In the genomic region with DNA sequence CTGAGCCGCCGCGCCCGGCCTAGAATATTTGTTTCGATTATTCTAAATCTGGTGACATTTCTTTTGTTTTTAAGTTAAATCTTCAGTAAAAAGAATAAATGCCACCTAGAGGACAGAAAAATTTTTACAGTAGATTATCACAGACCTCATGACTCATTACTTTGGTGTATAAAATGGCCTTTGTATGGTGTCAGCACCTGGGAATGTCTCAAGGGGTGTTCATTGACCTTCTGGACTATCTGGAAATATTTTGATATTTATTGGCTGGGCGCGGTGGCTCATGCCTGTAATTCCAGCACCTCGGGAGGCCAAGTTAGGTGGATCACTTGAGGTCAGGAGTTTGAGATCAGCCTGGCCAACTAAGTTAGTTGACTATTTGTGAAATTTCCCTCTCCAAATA, we compare ENCODE assay signal across 8 cellular contexts. TPM values are rescaled to one million over a fixed set of nuclear protein-coding genes. Genes with fewer than 3 reads are reported as not detected.
DNase-seq lines count a peak whose midpoint lies in the region; ATAC-seq and TF ChIP-seq lines count a peak whose summit lies in the region.

No MANE protein-coding gene starts in this region.

- no peaks in the 10 kb centered on the region for H3K9me3 ChIP-seq in MM.1S (replicated peaks; ENCODE audit: insufficient read depth, low read length)
- H3K9me3 ChIP-seq in mammary epithelial cell (replicated peaks; ENCODE audit: insufficient read depth, low read length), result no peaks in the 10 kb centered on the region
- H3K9me3 ChIP-seq in mesodermal cell (ENCODE audit: control insufficient read depth, low read length), result no peaks in the 10 kb centered on the region
- H3K9me3 ChIP-seq in tibial artery, result no peaks in the 10 kb centered on the region

- H3K27ac Mint-ChIP-seq in activated CD4-positive, alpha-beta T cell treated with anti-CD3 and anti-CD28 coated beads for 36 hours, result no peak overlapping the region

- peak; percentile 21; the same call in 1 of the 2 replicates for TF ChIP-seq CTCF in MM.1S (IDR thresholded peaks at IDR 0.05; ENCODE audit: low read length)
- peak; percentile 28 to 38 for TF ChIP-seq CTCF in mammary epithelial cell (conservative IDR thresholded peaks at IDR 0.05 in 1 of 2, IDR thresholded peaks at IDR 0.05 in 1 of 2; ENCODE audit: extremely low read depth in 1 of 2, insufficient read depth in 1 of 2, low read depth in 1 of 2, low read length in 2 of 2)
- no peak for TF ChIP-seq CTCF in coronary artery (IDR thresholded peaks at IDR 0.05)
- TF ChIP-seq CTCF in tibial artery (IDR thresholded peaks at IDR 0.05), result peak in 1 of 2 experiments; percentile 17

- H3K4me2 ChIP-seq in MM.1S (ENCODE audit: low read depth, low read length) (no peak overlapping the region), mammary epithelial cell (ENCODE audit: insufficient read depth, low read depth, low read length) (peak overlapping the region; percentile 31)

- H3K27ac ChIP-seq in MM.1S (ENCODE audit: low read length) (no peak overlapping the region), mammary epithelial cell (ENCODE audit: insufficient read depth, low read depth, low read length) (no peak overlapping the region), mesodermal cell (ENCODE audit: low read depth, low read length, severe bottlenecking) (peak overlapping the region; percentile 49), coronary artery (no peak overlapping the region), tibial artery (no peak overlapping the region)

- ATAC-seq in activated CD4-positive, alpha-beta T cell treated with anti-CD3 and anti-CD28 coated beads for 36 hours, result peak; percentile 64
- ATAC-seq in HG02840 (IDR thresholded peaks at IDR 0.05; ENCODE audit: low FRiP score, unreplicated experiment), result no peak

- H2AFZ ChIP-seq in MM.1S (ENCODE audit: low read length) (no peak overlapping the region), mammary epithelial cell (ENCODE audit: low read depth, low read length) (no peak overlapping the region)

- no TSS peak for BruUV-seq in mammary epithelial cell (replicated peaks; lab: Mats Ljungman, UMichigan)

- peaks cover 16% of the 10 kb centered on the region for H3K36me3 Mint-ChIP-seq in activated CD4-positive, alpha-beta T cell treated with anti-CD3 and anti-CD28 coated beads for 36 hours (ENCODE audit: low read depth)

- H3K27me3 Mint-ChIP-seq in activated CD4-positive, alpha-beta T cell treated with anti-CD3 and anti-CD28 coated beads for 36 hours, result no peaks in the 10 kb centered on the region

- H3K9me3 Mint-ChIP-seq in activated CD4-positive, alpha-beta T cell treated with anti-CD3 and anti-CD28 coated beads for 36 hours (ENCODE audit: low read depth), result no peaks in the 10 kb centered on the region

- POLR2A ChIA-PET in activated CD4-positive, alpha-beta T cell treated with anti-CD3 and anti-CD28 coated beads for 36 hours (lab: Charles Lee), result no interaction called here

- 69% methylated on average over 8 of the region's 8 CpGs for WGBS in mammary epithelial cell (ENCODE audit: low coverage, missing lambda C conversion rate)
- 86 to 100% methylated on average over 2 to 3 of the region's 8 CpGs for WGBS in mesodermal cell (ENCODE audit: insufficient coverage in 2 of 2), 2 experiments

- H3K36me3 ChIP-seq in MM.1S (replicated peaks; ENCODE audit: insufficient read depth, low read length) (no peaks in the 10 kb centered on the region), mammary epithelial cell (ENCODE audit: insufficient read depth, low read length) (peaks cover 3% of the 10 kb centered on the region), mesodermal cell (ENCODE audit: control insufficient read depth, insufficient read depth, low read length) (peaks cover 14% of the 10 kb centered on the region), tibial artery (peaks cover 9 to 61% (median 34%) of the 10 kb centered on the region in 3 donors)

- intact Hi-C loops in activated CD4-positive, alpha-beta T cell treated with anti-CD3 and anti-CD28 coated beads for 36 hours (cut with DNase I, micrococcal nuclease), result loop anchor here in 1 of 2 experiments (10.0 kb wide), 1 partner anchor 451 kb away; no protein-coding TSS in a partner anchor
- intact Hi-C loops in mammary epithelial cell (cut with micrococcal nuclease), result no loop called here
- intact Hi-C loops in tibial artery (cut with DNase I; ENCODE audit: low total_unique reads), result no loop called here

- no peaks in the 10 kb centered on the region for H3K4me1 Mint-ChIP-seq in activated CD4-positive, alpha-beta T cell treated with anti-CD3 and anti-CD28 coated beads for 36 hours

- no peaks in the 10 kb centered on the region for H3K9me2 ChIP-seq in MM.1S (replicated peaks; ENCODE audit: insufficient read depth, low read length)

- no peaks in the 10 kb centered on the region for H3K79me2 ChIP-seq in MM.1S (ENCODE audit: low read length)
- no peaks in the 10 kb centered on the region for H3K79me2 ChIP-seq in mammary epithelial cell (ENCODE audit: insufficient read depth, low read length)

- H3K27me3 ChIP-seq in MM.1S (replicated peaks; ENCODE audit: insufficient read depth, low read length) (no peaks in the 10 kb centered on the region), mammary epithelial cell (ENCODE audit: insufficient read depth, low read length) (no peaks in the 10 kb centered on the region), tibial artery (no peaks in the 10 kb centered on the region)

- CTCF ChIA-PET in activated CD4-positive, alpha-beta T cell treated with anti-CD3 and anti-CD28 coated beads for 36 hours (lab: Charles Lee), result interaction anchor here (1.9 kb wide), 1 partner anchor 9 kb away, joined by 6 read pairs; no protein-coding TSS in a partner anchor
- CTCF ChIA-PET in mammary epithelial cell (lab: Charles Lee; ENCODE audit: low non-redundant PET), result no interaction called here

- H3K4me3 Mint-ChIP-seq in activated CD4-positive, alpha-beta T cell treated with anti-CD3 and anti-CD28 coated beads for 36 hours, result no peak overlapping the region

- in situ Hi-C loops in mammary epithelial cell (cut with MboI; ENCODE audit: low sequenced_read_pairs in 2 of 2), result no loop called here

- no peaks in the 10 kb centered on the region for H3K4me1 ChIP-seq in MM.1S (ENCODE audit: low read length)
- H3K4me1 ChIP-seq in mammary epithelial cell (ENCODE audit: insufficient read depth, low read length), result no peaks in the 10 kb centered on the region
- H3K4me1 ChIP-seq in mesodermal cell (ENCODE audit: control insufficient read depth, insufficient read depth, low read length, poor library complexity, severe bottlenecking), result no peaks in the 10 kb centered on the region
- no peaks in the 10 kb centered on the region for H3K4me1 ChIP-seq in tibial artery

- H3K9ac ChIP-seq in MM.1S (ENCODE audit: low read length), result no peak overlapping the region
- H3K9ac ChIP-seq in mammary epithelial cell (ENCODE audit: insufficient read depth, low read length), result no peak overlapping the region

- dilution Hi-C loops in mammary epithelial cell (cut with HindIII; ENCODE audit: low sequenced_read_pairs), result no loop called here

- no peak for DNase-seq in activated CD4-positive, alpha-beta T cell treated with anti-CD3 and anti-CD28 coated beads for 36 hours
- no peak for DNase-seq in activated CD4-positive, alpha-beta T cell treated with anti-CD3 and anti-CD28 coated beads for 4 hours
- DNase-seq in MM.1S (peak; percentile 50), mammary epithelial cell (peak; percentile 72), coronary artery (ENCODE audit: low spot score) (no peak), tibial artery (no peak)

- no peaks in the 10 kb centered on the region for H3F3A ChIP-seq in MM.1S (ENCODE audit: insufficient read depth, low read length)

- H4K20me1 ChIP-seq in MM.1S (ENCODE audit: insufficient read depth, low read length) (no peaks in the 10 kb centered on the region), mammary epithelial cell (ENCODE audit: insufficient read depth, low read length) (no peaks in the 10 kb centered on the region)

- H3K4me3 ChIP-seq in MM.1S (ENCODE audit: low read length) (no peak overlapping the region), mammary epithelial cell (replicated peaks in 1 of 3; ENCODE audit: insufficient read depth in 1 of 3, low read depth in 2 of 3, low read length in 3 of 3) (no peak overlapping the region), mesodermal cell (ENCODE audit: extremely low read depth, insufficient read depth, low read length, poor library complexity, severe bottlenecking) (no peak overlapping the region), coronary artery (no peak overlapping the region), tibial artery (no peak overlapping the region)

RNA-seq across cellular contexts. Expression of a gene that starts 30.3 kb away (rescaled TPM):
- total RNA-seq in activated CD4-positive, alpha-beta T cell treated with anti-CD3 and anti-CD28 coated beads for 36 hours, result 10 to 100 TPM; 19.4 to 25.2 TPM
- total RNA-seq in mammary epithelial cell, result 10 to 100 TPM; 25.5 to 40.2 TPM
- 13.0 TPM for polyA plus RNA-seq in mammary epithelial cell
- polyA minus RNA-seq in mammary epithelial cell, result 37.3 TPM
- 22.2 TPM for polyA plus RNA-seq in mesodermal cell (2013, experiment 1 of 2)
- 22.6 TPM for polyA plus RNA-seq in mesodermal cell (2013, experiment 2 of 2)

Comparison
In these comparisons a context has a peak if more than half of its experiments do, and no peak if none do; other contexts are left out.
1. DNase-seq: peak in MM.1S (single experiment) and mammary epithelial cell (single experiment); none in activated CD4-positive, alpha-beta T cell treated with anti-CD3 and anti-CD28 coated beads for 36 hours (single experiment), activated CD4-positive, alpha-beta T cell treated with anti-CD3 and anti-CD28 coated beads for 4 hours (0 of 2), coronary artery (single experiment) and tibial artery (0 of 2).